ENCODE assay signal across 1 cellular context in genomic region chr11:34809191-34810106, GRCh38.
TF ChIP-seq lines count a peak whose summit lies in the region.

No MANE protein-coding gene starts in this region.

TF ChIP-seq in K562, 482 proteins besides CTCF, POLR2A, EP300 and RAD21 (continued from another document and continues in another):
- TF ChIP-seq TGIF2 (CRISPR knock-in tag; IDR thresholded peaks at IDR 0.05): no peak
- TF ChIP-seq SPI1 (IDR thresholded peaks at IDR 0.05; ENCODE audit: borderline replicate concordance, low read depth, low read length): no peak
- no peak for TF ChIP-seq TCF15 (CRISPR knock-in tag; IDR thresholded peaks at IDR 0.05)
- TF ChIP-seq NFRKB (IDR thresholded peaks at IDR 0.05; ENCODE audit: low read depth): peak; percentile 81
- TF ChIP-seq, protein P1, sequence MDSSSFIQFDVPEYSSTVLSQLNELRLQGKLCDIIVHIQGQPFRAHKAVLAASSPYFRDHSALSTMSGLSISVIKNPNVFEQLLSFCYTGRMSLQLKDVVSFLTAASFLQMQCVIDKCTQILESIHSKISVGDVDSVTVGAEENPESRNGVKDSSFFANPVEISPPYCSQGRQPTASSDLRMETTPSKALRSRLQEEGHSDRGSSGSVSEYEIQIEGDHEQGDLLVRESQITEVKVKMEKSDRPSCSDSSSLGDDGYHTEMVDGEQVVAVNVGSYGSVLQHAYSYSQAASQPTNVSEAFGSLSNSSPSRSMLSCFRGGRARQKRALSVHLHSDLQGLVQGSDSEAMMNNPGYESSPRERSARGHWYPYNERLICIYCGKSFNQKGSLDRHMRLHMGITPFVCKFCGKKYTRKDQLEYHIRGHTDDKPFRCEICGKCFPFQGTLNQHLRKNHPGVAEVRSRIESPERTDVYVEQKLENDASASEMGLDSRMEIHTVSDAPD (CRISPR knock-in tag; IDR thresholded peaks at IDR 0.05): no peak
- no peak for TF ChIP-seq BRCA1 (IDR thresholded peaks at IDR 0.05)
- TF ChIP-seq BRCA1 (CRISPR knock-in tag; IDR thresholded peaks at IDR 0.05): no peak
- TF ChIP-seq PRMT5 (CRISPR knock-in tag; IDR thresholded peaks at IDR 0.05): no peak
- TF ChIP-seq TCF3 (CRISPR knock-in tag; IDR thresholded peaks at IDR 0.05): peak; percentile 90
- peak; percentile 78 for TF ChIP-seq KLF16 (IDR thresholded peaks at IDR 0.05)
- TF ChIP-seq LCOR (CRISPR knock-in tag; IDR thresholded peaks at IDR 0.05): no peak
- no peak for TF ChIP-seq CEBPZ (IDR thresholded peaks at IDR 0.05; ENCODE audit: borderline replicate concordance, low read depth, low read length)
- TF ChIP-seq CHCHD3 (CRISPR knock-in tag; IDR thresholded peaks at IDR 0.05): no peak
- TF ChIP-seq FOXJ3 (CRISPR knock-in tag; IDR thresholded peaks at IDR 0.05): no peak
- no peak for TF ChIP-seq KHSRP (IDR thresholded peaks at IDR 0.05)
- no peak for TF ChIP-seq FOXP4 (CRISPR knock-in tag; IDR thresholded peaks at IDR 0.05; ENCODE audit: borderline replicate concordance)
- TF ChIP-seq, protein P2, sequence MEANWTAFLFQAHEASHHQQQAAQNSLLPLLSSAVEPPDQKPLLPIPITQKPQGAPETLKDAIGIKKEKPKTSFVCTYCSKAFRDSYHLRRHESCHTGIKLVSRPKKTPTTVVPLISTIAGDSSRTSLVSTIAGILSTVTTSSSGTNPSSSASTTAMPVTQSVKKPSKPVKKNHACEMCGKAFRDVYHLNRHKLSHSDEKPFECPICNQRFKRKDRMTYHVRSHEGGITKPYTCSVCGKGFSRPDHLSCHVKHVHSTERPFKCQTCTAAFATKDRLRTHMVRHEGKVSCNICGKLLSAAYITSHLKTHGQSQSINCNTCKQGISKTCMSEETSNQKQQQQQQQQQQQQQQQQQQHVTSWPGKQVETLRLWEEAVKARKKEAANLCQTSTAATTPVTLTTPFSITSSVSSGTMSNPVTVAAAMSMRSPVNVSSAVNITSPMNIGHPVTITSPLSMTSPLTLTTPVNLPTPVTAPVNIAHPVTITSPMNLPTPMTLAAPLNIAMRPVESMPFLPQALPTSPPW (CRISPR knock-in tag; IDR thresholded peaks at IDR 0.05): 0 out of 2 replicates have a peak, but pooled peaks have one; percentile 19
- TF ChIP-seq ZNF717 (CRISPR knock-in tag; IDR thresholded peaks at IDR 0.05): no peak
- TF ChIP-seq FOS (IDR thresholded peaks at IDR 0.05; ENCODE audit: extremely low read depth, insufficient read length): peak; percentile 31
- no peak for TF ChIP-seq NCOA4 (IDR thresholded peaks at IDR 0.05; ENCODE audit: partially characterized antibody)
- TF ChIP-seq AFF4 (CRISPR knock-in tag; IDR thresholded peaks at IDR 0.05): no peak
- TF ChIP-seq, protein P3, sequence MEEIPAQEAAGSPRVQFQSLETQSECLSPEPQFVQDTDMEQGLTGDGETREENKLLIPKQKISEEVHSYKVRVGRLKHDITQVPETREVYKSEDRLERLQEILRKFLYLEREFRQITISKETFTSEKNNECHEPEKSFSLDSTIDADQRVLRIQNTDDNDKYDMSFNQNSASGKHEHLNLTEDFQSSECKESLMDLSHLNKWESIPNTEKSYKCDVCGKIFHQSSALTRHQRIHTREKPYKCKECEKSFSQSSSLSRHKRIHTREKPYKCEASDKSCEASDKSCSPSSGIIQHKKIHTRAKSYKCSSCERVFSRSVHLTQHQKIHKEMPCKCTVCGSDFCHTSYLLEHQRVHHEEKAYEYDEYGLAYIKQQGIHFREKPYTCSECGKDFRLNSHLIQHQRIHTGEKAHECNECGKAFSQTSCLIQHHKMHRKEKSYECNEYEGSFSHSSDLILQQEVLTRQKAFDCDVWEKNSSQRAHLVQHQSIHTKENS (CRISPR knock-in tag; IDR thresholded peaks at IDR 0.05): no peak
- peak; percentile 66; the same call in 1 of the 2 replicates for TF ChIP-seq KLF13 (tag; IDR thresholded peaks at IDR 0.05; ENCODE audit: borderline replicate concordance, low read depth)
- TF ChIP-seq FOXM1 (IDR thresholded peaks at IDR 0.05; ENCODE audit: low read depth): peak; percentile 78
- TF ChIP-seq FOXM1 (CRISPR knock-in tag; IDR thresholded peaks at IDR 0.05; ENCODE audit: low read depth): no peak
- no peak for TF ChIP-seq ZBTB11 (CRISPR knock-in tag; IDR thresholded peaks at IDR 0.05)
- no peak for TF ChIP-seq ZBTB7A (IDR thresholded peaks at IDR 0.05; ENCODE audit: borderline replicate concordance, control insufficient read depth, low read depth, low read length)
- TF ChIP-seq ILK (tag; IDR thresholded peaks at IDR 0.05; ENCODE audit: borderline replicate concordance, low read depth): peak; percentile 43; the same call in 1 of the 2 replicates
- TF ChIP-seq, protein P4, sequence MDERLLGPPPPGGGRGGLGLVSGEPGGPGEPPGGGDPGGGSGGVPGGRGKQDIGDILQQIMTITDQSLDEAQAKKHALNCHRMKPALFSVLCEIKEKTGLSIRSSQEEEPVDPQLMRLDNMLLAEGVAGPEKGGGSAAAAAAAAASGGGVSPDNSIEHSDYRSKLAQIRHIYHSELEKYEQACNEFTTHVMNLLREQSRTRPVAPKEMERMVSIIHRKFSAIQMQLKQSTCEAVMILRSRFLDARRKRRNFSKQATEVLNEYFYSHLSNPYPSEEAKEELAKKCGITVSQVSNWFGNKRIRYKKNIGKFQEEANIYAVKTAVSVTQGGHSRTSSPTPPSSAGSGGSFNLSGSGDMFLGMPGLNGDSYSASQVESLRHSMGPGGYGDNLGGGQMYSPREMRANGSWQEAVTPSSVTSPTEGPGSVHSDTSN (CRISPR knock-in tag; IDR thresholded peaks at IDR 0.05; ENCODE audit: low read depth): no peak
- TF ChIP-seq, protein P4 (tag; conservative IDR thresholded peaks at IDR 0.05; ENCODE audit: low read depth): 0 out of 2 replicates have a peak, but pooled peaks have one; percentile 22
- TF ChIP-seq ATF4 (CRISPR knock-in tag; IDR thresholded peaks at IDR 0.05): peak; percentile 74
- no peak for TF ChIP-seq ZNF274 (IDR thresholded peaks at IDR 0.05; ENCODE audit: borderline replicate concordance, low read depth, low read length)
- TF ChIP-seq HLTF (IDR thresholded peaks at IDR 0.05): no peak
- TF ChIP-seq ZBTB43 (CRISPR knock-in tag; IDR thresholded peaks at IDR 0.05): no peak
- TF ChIP-seq HDAC8 (tag; IDR thresholded peaks at IDR 0.05): peak; percentile 88; the same call in 1 of the 2 replicates
